Comparison of ENCODE assay signal across 12 cellular contexts in the genomic region with DNA sequence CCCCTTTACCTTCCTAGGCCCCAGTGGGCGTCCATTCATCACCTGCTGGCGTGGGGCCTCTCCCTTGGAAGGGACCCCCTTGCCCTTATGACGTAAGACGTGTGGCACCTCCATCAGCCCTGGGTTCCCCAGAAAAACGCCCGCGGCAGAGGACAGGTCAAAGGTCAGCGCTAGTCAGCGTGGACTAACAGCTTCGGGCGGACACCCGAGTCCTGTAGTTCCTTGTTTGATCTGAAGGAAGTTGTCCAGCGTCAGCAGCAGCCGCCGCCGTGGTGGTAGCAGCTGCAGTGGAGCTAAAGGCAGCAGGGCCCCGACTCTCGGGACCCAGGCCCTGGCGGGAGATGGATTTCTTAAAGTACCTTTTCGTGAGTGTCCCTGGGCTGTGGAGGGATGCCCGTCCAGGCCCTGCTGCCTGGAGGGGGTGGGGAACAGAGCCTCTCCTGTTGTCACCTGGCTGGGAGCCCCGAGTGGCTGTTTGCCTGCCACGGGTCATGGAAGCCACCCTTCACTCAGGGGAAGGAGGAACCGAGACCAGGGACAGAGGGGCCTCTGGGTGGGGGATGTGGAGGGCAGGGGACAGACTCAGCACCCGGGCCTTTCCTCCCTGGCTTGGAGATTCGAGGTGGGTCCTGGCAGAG.
DNase-seq lines count a peak whose midpoint lies in the region; ATAC-seq and TF ChIP-seq lines count a peak whose summit lies in the region.
"Had no signal": no experiment of that assay in that cellular context is flagged by ENCODE, and none has a peak within 500 bp of the region (broad histone marks: within the 10 kb centered on the region; RNA-seq: fewer than 3 reads in every experiment).

No MANE protein-coding gene starts in this region.

- ATAC-seq in foreskin keratinocyte = no peak
- ATAC-seq: HCT116 had no signal

- DNase-seq in C1 segment of cervical spinal cord (lab: John Stamatoyannopoulos, UW) (peak in 9 of 14 donors; percentile 9 to 84 (median 58)), WERI-Rb-1 (no peak), right atrium auricular region (ENCODE audit: low spot score) (no peak), pons (ENCODE audit: low spot score) (peak; percentile 27), SHP77 (lab: John Stamatoyannopoulos, UW) (no peak), foreskin keratinocyte (no peak)
- no peak for DNase-seq in stimulated activated CD4-positive, alpha-beta T cell treated with anti-CD3 and anti-CD28 coated beads, Interleukin-1b, Interleukin-23, amount 100 ng/mL, for 48 hours
- DNase-seq in activated CD8-positive, alpha-beta memory T cell treated with anti-CD3 and anti-CD28 coated beads, Interleukin-2, amount 50 U/mL, for 4 hours = no peak
- DNase-seq: activated gamma-delta T cell, kidney glomerular epithelial cell, NCI-H2107 had no signal

- no peaks in the 10 kb centered on the region; the same call in 1 of the 2 replicates for H3K36me3 ChIP-seq in WERI-Rb-1
- no peaks in the 10 kb centered on the region for H3K36me3 ChIP-seq in right atrium auricular region

- no peak overlapping the region for H3K4me3 ChIP-seq in WERI-Rb-1 (ENCODE audit: low read depth, low read length)
- H3K4me3 ChIP-seq in right atrium auricular region = no peak overlapping the region

- no peak for TF ChIP-seq CTCF in WERI-Rb-1 (IDR thresholded peaks at IDR 0.05; ENCODE audit: low read depth, low read length)
- TF ChIP-seq CTCF in right atrium auricular region (IDR thresholded peaks at IDR 0.05) = no peak
- TF ChIP-seq CTCF in foreskin keratinocyte (conservative IDR thresholded peaks at IDR 0.05) = no peak

- H3K9me3 ChIP-seq in WERI-Rb-1 (ENCODE audit: severe bottlenecking) (no peaks in the 10 kb centered on the region), right atrium auricular region (no peaks in the 10 kb centered on the region)

- H3K27ac ChIP-seq in WERI-Rb-1 (0 out of 2 replicates have a peak overlapping the region, but pooled peaks have one; percentile 14), right atrium auricular region (peak overlapping the region; percentile 84 to 91), foreskin keratinocyte (no peak overlapping the region)

- no peaks in the 10 kb centered on the region for H3K27me3 ChIP-seq in WERI-Rb-1 (ENCODE audit: insufficient read depth, low read depth, severe bottlenecking)
- H3K27me3 ChIP-seq in right atrium auricular region = no peaks in the 10 kb centered on the region
- no peaks in the 10 kb centered on the region for H3K27me3 ChIP-seq in foreskin keratinocyte

- H3K4me1 ChIP-seq in right atrium auricular region (peaks cover 0 to 25% of the 10 kb centered on the region in 2 donors), foreskin keratinocyte (no peaks in the 10 kb centered on the region)

Comparison
In these comparisons a context has a peak if more than half of its experiments do, and no peak if none do; other contexts are left out.
1. DNase-seq: peak in C1 segment of cervical spinal cord (9 of 14) and pons (single experiment); none in WERI-Rb-1 (single experiment), right atrium auricular region (single experiment), stimulated activated CD4-positive, alpha-beta T cell treated with anti-CD3 and anti-CD28 coated beads, Interleukin-1b, Interleukin-23, amount 100 ng/mL, for 48 hours (single experiment), SHP77 (0 of 2), foreskin keratinocyte (0 of 2) and activated CD8-positive, alpha-beta memory T cell treated with anti-CD3 and anti-CD28 coated beads, Interleukin-2, amount 50 U/mL, for 4 hours (single experiment).